In genomic region chr7:151010002-151010306, GRCh38 we compare ENCODE assay signal across 17 cellular contexts. TPM values are rescaled to one million over a fixed set of nuclear protein-coding genes. Genes with fewer than 3 reads are reported as not detected.
A peak's percentile ranks its signal among the peaks of the same experiment; 100 is the strongest.
DNase-seq lines count a peak whose midpoint lies in the region; ATAC-seq, FAIRE-seq and TF ChIP-seq lines count a peak whose summit lies in the region.
"Had no signal": no experiment of that assay in that cellular context is flagged by ENCODE, and none has a peak within 500 bp of the region (broad histone marks: within the 10 kb centered on the region; RNA-seq: fewer than 3 reads in every experiment).

No MANE protein-coding gene starts in this region.

- H3K27me3 ChIP-seq in K562 (ENCODE audit: control insufficient read depth in 2 of 2, insufficient read depth in 2 of 2, low read length in 2 of 2) (no peaks in the 10 kb centered on the region; a peak in 1 of 5 replicates), Caco-2 (replicated peaks; ENCODE audit: control insufficient read depth, insufficient read depth, low read length) (no peaks in the 10 kb centered on the region)

- no peak for TF ChIP-seq RAD21 in K562 (CRISPR knock-in tag; conservative IDR thresholded peaks at IDR 0.05 in 1 of 2, IDR thresholded peaks at IDR 0.05 in 1 of 2)

- POLR2A ChIA-PET in activated CD4-positive, alpha-beta T cell treated with anti-CD3 and anti-CD28 coated beads for 36 hours (lab: Charles Lee), result interaction anchor here (0.6 kb wide), 1 partner anchor 430 kb away, joined by 3 read pairs; the partner anchor contains the start of gene CRYGN
- POLR2A ChIA-PET in HEK293 (lab: Yijun Ruan, JAX) (interaction anchor here (0.6 kb wide), 1 partner anchor 218 kb away, joined by 4 read pairs; no protein-coding TSS in a partner anchor), K562 (lab: Yijun Ruan, JAX) (interaction anchor here (0.6 to 8.4 kb wide), 13 partner anchors 12 to 689 kb away, joined by 3 to 146 read pairs (median 4); partner anchors contain the start of genes ABCB8, ATG9B and FASTK), Caco-2 (lab: Charles Lee) (no interaction called here)

- peak overlapping the region; percentile 77 to 94 for H3K9ac ChIP-seq in K562 (ENCODE audit: insufficient read depth in 1 of 2, low read depth in 2 of 2, low read length in 2 of 2)

- peak overlapping the region; percentile 100 for H3K4me2 ChIP-seq in K562 (ENCODE audit: insufficient read depth, low read length)

- H3K27ac ChIP-seq in HEK293 (ENCODE audit: extremely low read depth, low read depth, low read length) (no peak overlapping the region), K562 (ENCODE audit: extremely low read depth, low read depth, low read length) (peak overlapping the region; percentile 85)
- H3K27ac ChIP-seq: gastroesophageal sphincter had no signal

- H3K4me1 ChIP-seq in HEK293 (ENCODE audit: control insufficient read depth, insufficient read depth, low read length), result no peaks in the 10 kb centered on the region
- peaks cover 42 to 75% of the 10 kb centered on the region in 2 experiments for H3K4me1 ChIP-seq in K562 (replicated peaks in 1 of 2; ENCODE audit: control insufficient read depth in 2 of 2, insufficient read depth in 2 of 2, low read length in 2 of 2)
- H3K4me1 ChIP-seq in Caco-2, result peaks cover 23% of the 10 kb centered on the region

- H3K4me3 ChIP-seq in HEK293 (ENCODE audit: low read depth, low read length) (no peak overlapping the region), K562 (peak overlapping the region; percentile 57), Caco-2 (ENCODE audit: low read depth, low read length) (no peak overlapping the region)
- H3K4me3 ChIP-seq: gastroesophageal sphincter had no signal

- DNase-seq in activated CD4-positive, alpha-beta T cell treated with anti-CD3 and anti-CD28 coated beads for 36 hours, result no peak
- no peak for DNase-seq in activated CD4-positive, alpha-beta T cell treated with anti-CD3 and anti-CD28 coated beads, Interleukin-2, amount 50 U/mL, for 48 hours
- DNase-seq in K562 (ENCODE audit: extremely low read depth in 1 of 4, low spot score in 3 of 4), result no peak
- DNase-seq in natural killer cell, result no peak
- DNase-seq in NCI-H146 (lab: John Stamatoyannopoulos, UW), result no peak
- DNase-seq in HFFc6, result no peak
- DNase-seq in Caco-2, result no peak
- DNase-seq: activated CD4-positive, CD25-positive, alpha-beta regulatory T cell; GOT3; NCI-H2081 treated with DMSO at 0.1 percent for 48 hours; NCI-H748 treated with DMSO at 0.1 percent for 48 hours; stimulated activated CD4-positive, alpha-beta T cell treated with anti-CD3 and anti-CD28 coated beads, Interleukin-4, amount 100 ng/mL, for 4 hours; SW 1271 had no signal

- H3K4me1 Mint-ChIP-seq in activated CD4-positive, alpha-beta T cell treated with anti-CD3 and anti-CD28 coated beads for 36 hours, result peaks cover 63% of the 10 kb centered on the region
- peaks cover 54 to 71% of the 10 kb centered on the region in 2 donors for H3K4me1 Mint-ChIP-seq in natural killer cell
- peaks cover 32% of the 10 kb centered on the region for H3K4me1 Mint-ChIP-seq in HFFc6 (ENCODE audit: low read depth)
- peaks cover 10% of the 10 kb centered on the region for H3K4me1 Mint-ChIP-seq in Caco-2 (ENCODE audit: low read depth, unreplicated experiment)

- no peak overlapping the region for H3K27ac Mint-ChIP-seq in activated CD4-positive, alpha-beta T cell treated with anti-CD3 and anti-CD28 coated beads for 36 hours
- peak overlapping the region; percentile 94 to 95 for H3K27ac Mint-ChIP-seq in natural killer cell
- no peak overlapping the region for H3K27ac Mint-ChIP-seq in HFFc6
- H3K27ac Mint-ChIP-seq in Caco-2 (ENCODE audit: unreplicated experiment), result no peak overlapping the region
- H3K27ac Mint-ChIP-seq: type B pancreatic cell had no signal

- no peaks in the 10 kb centered on the region for H3K27me3 Mint-ChIP-seq in activated CD4-positive, alpha-beta T cell treated with anti-CD3 and anti-CD28 coated beads for 36 hours
- H3K27me3 Mint-ChIP-seq in natural killer cell (ENCODE audit: low read depth in 2 of 2), result peaks cover 0 to 4% of the 10 kb centered on the region in 2 donors
- H3K27me3 Mint-ChIP-seq in HFFc6 (ENCODE audit: insufficient read depth), result peaks cover 16% of the 10 kb centered on the region
- H3K27me3 Mint-ChIP-seq in Caco-2 (ENCODE audit: insufficient read depth, unreplicated experiment), result no peaks in the 10 kb centered on the region

- H2AFZ ChIP-seq in K562 (ENCODE audit: low read depth, low read length), result peak overlapping the region; percentile 92

- FAIRE-seq in K562 (lab: Jason Lieb, UNC), result no peak
- FAIRE-seq: colon had no signal

- TF ChIP-seq EP300 in K562 (IDR thresholded peaks at IDR 0.05; ENCODE audit: low read length), result no peak

- no peak for TF ChIP-seq POLR2A in K562 (conservative IDR thresholded peaks at IDR 0.05)

- H3K79me2 ChIP-seq in K562 (ENCODE audit: control insufficient read depth, insufficient read depth, low read length), result peaks cover 45% of the 10 kb centered on the region

- no TSS peak for BruUV-seq in K562 (replicated peaks; lab: Mats Ljungman, UMichigan)
- no TSS peak for BruUV-seq in Caco-2 (replicated peaks; lab: Mats Ljungman, UMichigan)

- no peaks in the 10 kb centered on the region for H3K9me3 Mint-ChIP-seq in activated CD4-positive, alpha-beta T cell treated with anti-CD3 and anti-CD28 coated beads for 36 hours (ENCODE audit: low read depth)
- H3K9me3 Mint-ChIP-seq in natural killer cell, result no peaks in the 10 kb centered on the region
- H3K9me3 Mint-ChIP-seq in HFFc6, result no peaks in the 10 kb centered on the region
- H3K9me3 Mint-ChIP-seq in Caco-2 (ENCODE audit: unreplicated experiment), result no peaks in the 10 kb centered on the region
- H3K9me3 Mint-ChIP-seq: type B pancreatic cell had no signal

- in situ Hi-C loops in K562 (cut with MboI), result no loop called here

- no peaks in the 10 kb centered on the region for H4K20me1 ChIP-seq in K562 (replicated peaks; ENCODE audit: control insufficient read depth, insufficient read depth, low read length)

- H3K9me1 ChIP-seq in K562 (ENCODE audit: control insufficient read depth, insufficient read depth, low read length), result no peaks in the 10 kb centered on the region

- CTCF ChIA-PET in activated CD4-positive, alpha-beta T cell treated with anti-CD3 and anti-CD28 coated beads for 36 hours (lab: Charles Lee), result interaction anchor here (0.8 to 6.1 kb wide), 12 partner anchors 10 to 563 kb away, joined by 3 to 43 read pairs (median 4); partner anchors contain the start of gene NOS3
- CTCF ChIA-PET in HEK293 (lab: Yijun Ruan, JAX), result interaction anchor here (0.6 to 2.9 kb wide), 8 partner anchors 9 to 306 kb away, joined by 3 to 26 read pairs (median 6); no protein-coding TSS in a partner anchor
- CTCF ChIA-PET in K562 (lab: Yijun Ruan, JAX; ENCODE audit: low intra/inter-chr PET ratio), result interaction anchor here (0.9 to 3.5 kb wide), 3 partner anchors 43 to 101 kb away, joined by 3 to 15 read pairs (median 5); no protein-coding TSS in a partner anchor
- CTCF ChIA-PET in Caco-2 (lab: Charles Lee), result interaction anchor here (0.6 to 1.6 kb wide), 5 partner anchors 8 to 109 kb away, joined by 3 to 7 read pairs (median 5); no protein-coding TSS in a partner anchor

- H3K4me3 Mint-ChIP-seq in activated CD4-positive, alpha-beta T cell treated with anti-CD3 and anti-CD28 coated beads for 36 hours, result peak overlapping the region; percentile 66
- H3K4me3 Mint-ChIP-seq in natural killer cell, result peak overlapping the region; percentile 77
- H3K4me3 Mint-ChIP-seq in HFFc6, result no peak overlapping the region
- no peak overlapping the region for H3K4me3 Mint-ChIP-seq in Caco-2 (ENCODE audit: unreplicated experiment)

- intact Hi-C loops in activated CD4-positive, alpha-beta T cell treated with anti-CD3 and anti-CD28 coated beads for 36 hours (cut with DNase I, micrococcal nuclease), result loop anchor here (5.0 kb wide), 3 partner anchors 38 to 217 kb away; partner anchors contain the start of genes ABCF2 (in 1 of the 2), CDK5 (in 1 of the 2) and SLC4A2 (in 1 of the 2)
- intact Hi-C loops in K562 (cut with micrococcal nuclease), result loop anchor here (10.0 kb wide), 1 partner anchor 165 kb away; no protein-coding TSS in a partner anchor
- intact Hi-C loops in natural killer cell (cut with micrococcal nuclease), result loop anchor here (5.0 to 10.0 kb wide), 2 partner anchors 33 to 345 kb away; partner anchors contain the start of gene KCNH2
- intact Hi-C loops in Caco-2 (cut with micrococcal nuclease; ENCODE audit: unreplicated experiment), result loop anchor here (5.0 kb wide), 1 partner anchor 102 kb away; no protein-coding TSS in a partner anchor

- TF ChIP-seq CTCF in HEK293 (tag by site-specific recombination; IDR thresholded peaks at IDR 0.05) (no peak), K562 (IDR thresholded peaks at IDR 0.05 in 2 of 3, conservative IDR thresholded peaks at IDR 0.05 in 1 of 3; ENCODE audit: insufficient read depth in 2 of 3, low read depth in 1 of 3, low read length in 3 of 3) (no peak), natural killer cell (IDR thresholded peaks at IDR 0.05) (no peak), HFFc6 (IDR thresholded peaks at IDR 0.05) (no peak), Caco-2 (IDR thresholded peaks at IDR 0.05; ENCODE audit: insufficient read depth in 1 of 2, low read depth in 1 of 2, low read length in 1 of 2, severe bottlenecking in 1 of 2, unreplicated experiment in 1 of 2) (no peak)

- H3K36me3 ChIP-seq in HEK293 (ENCODE audit: control insufficient read depth in 2 of 2, insufficient read depth in 1 of 2, low read length in 2 of 2) (no peaks in the 10 kb centered on the region), K562 (ENCODE audit: control insufficient read depth, insufficient read depth, low read length) (peaks cover 31% of the 10 kb centered on the region; the same call in 2 of the 3 replicates), Caco-2 (ENCODE audit: control insufficient read depth, insufficient read depth, low read length) (no peaks in the 10 kb centered on the region)
- H3K36me3 ChIP-seq: gastroesophageal sphincter had no signal

- H3K36me3 Mint-ChIP-seq in activated CD4-positive, alpha-beta T cell treated with anti-CD3 and anti-CD28 coated beads for 36 hours (ENCODE audit: low read depth), result peaks cover 5% of the 10 kb centered on the region
- no peaks in the 10 kb centered on the region for H3K36me3 Mint-ChIP-seq in natural killer cell
- H3K36me3 Mint-ChIP-seq in HFFc6 (ENCODE audit: low read depth), result no peaks in the 10 kb centered on the region
- no peaks in the 10 kb centered on the region for H3K36me3 Mint-ChIP-seq in Caco-2 (ENCODE audit: insufficient read depth, unreplicated experiment)
- H3K36me3 Mint-ChIP-seq: type B pancreatic cell had no signal

- ATAC-seq in activated CD4-positive, alpha-beta T cell treated with anti-CD3 and anti-CD28 coated beads for 36 hours, result no peak
- no peak; the same call in 1 of the 3 replicates for ATAC-seq in K562
- ATAC-seq in natural killer cell, result no peak
- ATAC-seq: gastroesophageal sphincter had no signal

- H3K9me3 ChIP-seq in HEK293 (ENCODE audit: control insufficient read depth, insufficient read depth, low read depth, low read length) (no peaks in the 10 kb centered on the region), K562 (replicated peaks; ENCODE audit: control insufficient read depth, insufficient read depth, low read depth, low read length) (no peaks in the 10 kb centered on the region), Caco-2 (no peaks in the 10 kb centered on the region)
- H3K9me3 ChIP-seq: gastroesophageal sphincter had no signal

- WGBS in K562 (ENCODE audit: insufficient coverage, low coverage, missing lambda C conversion rate), result 10% methylated on average over 8 of the region's 8 CpGs

RNA-seq across cellular contexts. Expression of gene ATG9B, which starts 14.3 kb away (rescaled TPM):
- 10 to 100 TPM in 1 of 2 experiments, 1 to 10 TPM in 1; 6.9 to 10.0 TPM for total RNA-seq in activated CD4-positive, alpha-beta T cell treated with anti-CD3 and anti-CD28 coated beads for 36 hours
- total RNA-seq in K562 (2011; cell fraction: chromatin; rRNA removed; ENCODE audit: low replicate concordance), result 3.9 and 10.1 TPM in 2 replicates
- total RNA-seq in K562 (2011; cell fraction: nucleolus; rRNA removed), result 5.8 and 7.7 TPM in 2 replicates
- 4.8 and 12.4 TPM in 2 replicates for total RNA-seq in K562 (2011; cell fraction: nucleoplasm; rRNA removed)
- total RNA-seq in K562 (2014; rRNA removed), result 2.0 and 2.1 TPM in 2 replicates
- 0.64 and 1.2 TPM in 2 replicates for total RNA-seq in K562 (2014; rRNA removed; fragmentation: Illumina TruSeq; extraction: Trizol)
- 0.29 and 0.90 TPM in 2 replicates for total RNA-seq in K562 (2015; rRNA removed; fragmentation: Illumina TruSeq; extraction: Trizol)
- total RNA-seq in K562 (2021), result 2.2 and 4.7 TPM in 2 replicates
- 1.3 and 1.7 TPM in 2 replicates for polyA plus RNA-seq in K562 (2011; rRNA removed)
- 1.2 and 1.7 TPM in 2 replicates for polyA plus RNA-seq in K562 (2011; cell fraction: cytosol; rRNA removed)
- polyA plus RNA-seq in K562 (2011; cell fraction: nucleus; rRNA removed), result 5.9 and 13.7 TPM in 2 replicates
- polyA plus RNA-seq in K562 (2012), result 6.6 and 7.2 TPM in 2 replicates
- polyA plus RNA-seq in K562 (2014; fragmentation: Illumina TruSeq; extraction: Trizol), result 0.92 and 1.4 TPM in 2 replicates
- 1 to 10 TPM; 5.0 to 6.9 TPM for polyA plus RNA-seq in K562 (2014; fragmentation: Nextera tagmentation; extraction: Ambion mirVana)
- polyA plus RNA-seq in K562 (2014; rRNA removed), result 2.7 and 8.0 TPM in 2 replicates
- polyA minus RNA-seq in K562 (2011; rRNA and poly(A)+ RNA removed), result 0.27 and 0.63 TPM in 2 replicates
- polyA minus RNA-seq in K562 (2011; cell fraction: cytosol; rRNA and poly(A)+ RNA removed), result not detected in 2 replicates
- polyA minus RNA-seq in K562 (2011; cell fraction: nucleus; rRNA and poly(A)+ RNA removed), result 1.00 and 2.6 TPM in 2 replicates
- total RNA-seq in natural killer cell, result 1 to 10 TPM; 4.4 to 4.6 (median 4.5) TPM
- total RNA-seq in HFFc6 (2021; fragmentation: NEBNext Ultra II Directional; extraction: Animal tissue kit (Norgen Biotek cat#: 25700)), result under 1 TPM; 0.11 to 0.94 (median 0.18) TPM
- 4.3 and 4.8 TPM in 2 replicates for total RNA-seq in Caco-2 (2022)

RNA-seq across cellular contexts. Expression of gene ABCB8, which starts 18.3 kb away (rescaled TPM):
- total RNA-seq in activated CD4-positive, alpha-beta T cell treated with anti-CD3 and anti-CD28 coated beads for 36 hours, result 10 to 100 TPM; 41.9 to 44.5 TPM
- 193 and 406 TPM in 2 replicates for total RNA-seq in K562 (2011; cell fraction: chromatin; rRNA removed; ENCODE audit: low replicate concordance)
- total RNA-seq in K562 (2011; cell fraction: nucleolus; rRNA removed), result 266 and 270 TPM in 2 replicates
- 209 and 255 TPM in 2 replicates for total RNA-seq in K562 (2011; cell fraction: nucleoplasm; rRNA removed)
- total RNA-seq in K562 (2014; rRNA removed) (63.5 and 79.1 TPM in 2 replicates), K562 (2014; rRNA removed; fragmentation: Illumina TruSeq; extraction: Trizol) (16.9 and 21.9 TPM in 2 replicates), K562 (2015; rRNA removed; fragmentation: Illumina TruSeq; extraction: Trizol) (36.3 and 38.0 TPM in 2 replicates), K562 (2021) (106 and 109 TPM in 2 replicates), natural killer cell (10 to 100 TPM; 50.6 to 60.5 (median 53.7) TPM), Caco-2 (2022) (30.1 and 30.8 TPM in 2 replicates)
- polyA plus RNA-seq in K562 (2011; rRNA removed) (27.0 and 42.2 TPM in 2 replicates), K562 (2014; fragmentation: Illumina TruSeq; extraction: Trizol) (61.4 and 89.2 TPM in 2 replicates), K562 (2014; fragmentation: Nextera tagmentation; extraction: Ambion mirVana) (1 to 10 TPM; 7.6 to 9.2 TPM), K562 (2014; rRNA removed) (73.6 and 81.3 TPM in 2 replicates)
- polyA plus RNA-seq in K562 (2011; cell fraction: cytosol; rRNA removed), result 44.7 and 109 TPM in 2 replicates
- polyA plus RNA-seq in K562 (2011; cell fraction: nucleus; rRNA removed), result 87.0 and 201 TPM in 2 replicates
- polyA plus RNA-seq in K562 (2012), result 64.3 and 65.5 TPM in 2 replicates
- 23.8 and 38.7 TPM in 2 replicates for polyA minus RNA-seq in K562 (2011; rRNA and poly(A)+ RNA removed)
- 44.9 and 63.6 TPM in 2 replicates for polyA minus RNA-seq in K562 (2011; cell fraction: cytosol; rRNA and poly(A)+ RNA removed)
- polyA minus RNA-seq in K562 (2011; cell fraction: nucleus; rRNA and poly(A)+ RNA removed), result 54.3 and 64.6 TPM in 2 replicates
- total RNA-seq in HFFc6 (2021; fragmentation: NEBNext Ultra II Directional; extraction: Animal tissue kit (Norgen Biotek cat#: 25700)), result 10 to 100 TPM; 31.9 to 36.3 (median 33.2) TPM

RNA-seq across cellular contexts. Expression of gene NOS3, which starts 19.1 kb away (rescaled TPM):
- 10 to 100 TPM in 1 of 2 experiments, 1 to 10 TPM in 1; 9.3 to 11.1 TPM for total RNA-seq in activated CD4-positive, alpha-beta T cell treated with anti-CD3 and anti-CD28 coated beads for 36 hours
- total RNA-seq in K562 (2011; cell fraction: chromatin; rRNA removed; ENCODE audit: low replicate concordance), result 17.7 and 69.8 TPM in 2 replicates
- 82.0 and 87.6 TPM in 2 replicates for total RNA-seq in K562 (2011; cell fraction: nucleolus; rRNA removed)
- 40.3 and 46.6 TPM in 2 replicates for total RNA-seq in K562 (2011; cell fraction: nucleoplasm; rRNA removed)
- 121 and 170 TPM in 2 replicates for total RNA-seq in K562 (2014; rRNA removed)
- 3.1 and 4.3 TPM in 2 replicates for total RNA-seq in K562 (2014; rRNA removed; fragmentation: Illumina TruSeq; extraction: Trizol)
- total RNA-seq in K562 (2015; rRNA removed; fragmentation: Illumina TruSeq; extraction: Trizol), result 43.2 and 45.8 TPM in 2 replicates
- 111 and 124 TPM in 2 replicates for total RNA-seq in K562 (2021)
- polyA plus RNA-seq in K562 (2011; rRNA removed), result 23.6 and 47.3 TPM in 2 replicates
- polyA plus RNA-seq in K562 (2011; cell fraction: cytosol; rRNA removed), result 58.9 and 221 TPM in 2 replicates
- 50.4 and 106 TPM in 2 replicates for polyA plus RNA-seq in K562 (2011; cell fraction: nucleus; rRNA removed)
- polyA plus RNA-seq in K562 (2012), result 87.2 and 107 TPM in 2 replicates
- 23.6 and 88.1 TPM in 2 replicates for polyA plus RNA-seq in K562 (2014; fragmentation: Illumina TruSeq; extraction: Trizol)
- 1 to 10 TPM; 1.1 to 2.9 TPM for polyA plus RNA-seq in K562 (2014; fragmentation: Nextera tagmentation; extraction: Ambion mirVana)
- 102 and 118 TPM in 2 replicates for polyA plus RNA-seq in K562 (2014; rRNA removed)
- polyA minus RNA-seq in K562 (2011; rRNA and poly(A)+ RNA removed), result 11.7 and 21.2 TPM in 2 replicates
- polyA minus RNA-seq in K562 (2011; cell fraction: cytosol; rRNA and poly(A)+ RNA removed), result 65.3 and 77.5 TPM in 2 replicates
- 35.9 and 37.0 TPM in 2 replicates for polyA minus RNA-seq in K562 (2011; cell fraction: nucleus; rRNA and poly(A)+ RNA removed)
- total RNA-seq in natural killer cell, result 1 to 10 TPM; 2.6 to 5.9 (median 3.8) TPM
- 1 to 10 TPM in 4 of 6 experiments, under 1 TPM in 2; 0.55 to 3.0 (median 2.0) TPM for total RNA-seq in HFFc6 (2021; fragmentation: NEBNext Ultra II Directional; extraction: Animal tissue kit (Norgen Biotek cat#: 25700))
- 1.1 TPM in 1 of 2 replicates, not detected in the other for total RNA-seq in Caco-2 (2022)

RNA-seq across cellular contexts. Expression of gene KCNH2, which starts 31.8 kb away (rescaled TPM):
- under 1 TPM; 0.48 to 0.54 TPM for total RNA-seq in activated CD4-positive, alpha-beta T cell treated with anti-CD3 and anti-CD28 coated beads for 36 hours
- 101 and 344 TPM in 2 replicates for total RNA-seq in K562 (2011; cell fraction: chromatin; rRNA removed; ENCODE audit: low replicate concordance)
- 421 and 427 TPM in 2 replicates for total RNA-seq in K562 (2011; cell fraction: nucleolus; rRNA removed)
- 291 and 342 TPM in 2 replicates for total RNA-seq in K562 (2011; cell fraction: nucleoplasm; rRNA removed)
- total RNA-seq in K562 (2014; rRNA removed), result 326 and 470 TPM in 2 replicates
- total RNA-seq in K562 (2014; rRNA removed; fragmentation: Illumina TruSeq; extraction: Trizol), result 63.4 and 97.8 TPM in 2 replicates
- total RNA-seq in K562 (2015; rRNA removed; fragmentation: Illumina TruSeq; extraction: Trizol), result 215 and 218 TPM in 2 replicates
- 368 and 385 TPM in 2 replicates for total RNA-seq in K562 (2021)
- 125 and 154 TPM in 2 replicates for polyA plus RNA-seq in K562 (2011; rRNA removed)
- 184 and 684 TPM in 2 replicates for polyA plus RNA-seq in K562 (2011; cell fraction: cytosol; rRNA removed)
- 202 and 446 TPM in 2 replicates for polyA plus RNA-seq in K562 (2011; cell fraction: nucleus; rRNA removed)
- 270 and 304 TPM in 2 replicates for polyA plus RNA-seq in K562 (2012)
- 222 and 298 TPM in 2 replicates for polyA plus RNA-seq in K562 (2014; fragmentation: Illumina TruSeq; extraction: Trizol)
- 10 to 100 TPM; 18.1 to 29.0 TPM for polyA plus RNA-seq in K562 (2014; fragmentation: Nextera tagmentation; extraction: Ambion mirVana)
- 251 and 295 TPM in 2 replicates for polyA plus RNA-seq in K562 (2014; rRNA removed)
- polyA minus RNA-seq in K562 (2011; rRNA and poly(A)+ RNA removed), result 46.2 and 123 TPM in 2 replicates
- 133 and 200 TPM in 2 replicates for polyA minus RNA-seq in K562 (2011; cell fraction: cytosol; rRNA and poly(A)+ RNA removed)
- 111 and 144 TPM in 2 replicates for polyA minus RNA-seq in K562 (2011; cell fraction: nucleus; rRNA and poly(A)+ RNA removed)
- under 1 TPM in 2 of 3 donors, not detected in 1; 0.39 to 0.60 TPM for total RNA-seq in natural killer cell
- total RNA-seq in HFFc6 (2021; fragmentation: NEBNext Ultra II Directional; extraction: Animal tissue kit (Norgen Biotek cat#: 25700)), result not detected
- total RNA-seq in Caco-2 (2022), result 0.60 and 0.66 TPM in 2 replicates

RNA-seq across cellular contexts. Expression of gene ASIC3, which starts 38.4 kb away (rescaled TPM):
- 1 to 10 TPM; 5.5 to 6.7 TPM for total RNA-seq in activated CD4-positive, alpha-beta T cell treated with anti-CD3 and anti-CD28 coated beads for 36 hours
- total RNA-seq in K562 (2011; cell fraction: chromatin; rRNA removed; ENCODE audit: low replicate concordance), result 11.1 and 29.9 TPM in 2 replicates
- total RNA-seq in K562 (2011; cell fraction: nucleolus; rRNA removed), result 11.7 and 12.1 TPM in 2 replicates
- total RNA-seq in K562 (2011; cell fraction: nucleoplasm; rRNA removed), result 11.4 and 19.2 TPM in 2 replicates
- 0.32 and 1.5 TPM in 2 replicates for total RNA-seq in K562 (2014; rRNA removed)
- 0.32 and 0.40 TPM in 2 replicates for total RNA-seq in K562 (2014; rRNA removed; fragmentation: Illumina TruSeq; extraction: Trizol)
- total RNA-seq in K562 (2015; rRNA removed; fragmentation: Illumina TruSeq; extraction: Trizol), result 0.87 and 0.98 TPM in 2 replicates
- total RNA-seq in K562 (2021), result 2.9 and 3.2 TPM in 2 replicates
- polyA plus RNA-seq in K562 (2011; rRNA removed), result 1.3 and 2.7 TPM in 2 replicates
- polyA plus RNA-seq in K562 (2011; cell fraction: cytosol; rRNA removed), result 2.1 and 3.3 TPM in 2 replicates
- 18.1 and 42.9 TPM in 2 replicates for polyA plus RNA-seq in K562 (2011; cell fraction: nucleus; rRNA removed)
- polyA plus RNA-seq in K562 (2012), result 5.5 and 18.9 TPM in 2 replicates
- 2.4 and 2.7 TPM in 2 replicates for polyA plus RNA-seq in K562 (2014; fragmentation: Illumina TruSeq; extraction: Trizol)
- polyA plus RNA-seq in K562 (2014; fragmentation: Nextera tagmentation; extraction: Ambion mirVana), result under 1 TPM; 0.11 to 0.44 TPM
- 3.3 and 5.0 TPM in 2 replicates for polyA plus RNA-seq in K562 (2014; rRNA removed)
- not detected in 2 replicates for polyA minus RNA-seq in K562 (2011; rRNA and poly(A)+ RNA removed)
- polyA minus RNA-seq in K562 (2011; cell fraction: cytosol; rRNA and poly(A)+ RNA removed), result 0.64 and 1.5 TPM in 2 replicates
- 2.7 and 3.0 TPM in 2 replicates for polyA minus RNA-seq in K562 (2011; cell fraction: nucleus; rRNA and poly(A)+ RNA removed)
- total RNA-seq in natural killer cell, result 1 to 10 TPM; 5.7 to 7.9 (median 5.9) TPM
- total RNA-seq in HFFc6 (2021; fragmentation: NEBNext Ultra II Directional; extraction: Animal tissue kit (Norgen Biotek cat#: 25700)), result under 1 TPM; 0.09 to 0.76 (median 0.31) TPM
- total RNA-seq in Caco-2 (2022), result 0.70 and 1.1 TPM in 2 replicates

Comparison
In these comparisons a context has a peak if more than half of its experiments do, and no peak if none do; other contexts are left out.
1. H3K27ac Mint-ChIP-seq: peak in natural killer cell (2 of 2); none in activated CD4-positive, alpha-beta T cell treated with anti-CD3 and anti-CD28 coated beads for 36 hours (single experiment), HFFc6 (single experiment) and Caco-2 (single experiment).
2. H3K4me3 Mint-ChIP-seq: peak in activated CD4-positive, alpha-beta T cell treated with anti-CD3 and anti-CD28 coated beads for 36 hours (single experiment) and natural killer cell (single experiment); none in HFFc6 (single experiment) and Caco-2 (single experiment).